Comparison of ENCODE assay signal across 1 cellular context in genomic region chr19:56403764-56404704, GRCh38.
TF ChIP-seq lines count a peak whose summit lies in the region.

TSS of gene ZNF583 (plus strand) at chr19:56404332. CDS start at chr19:56407115, 2,783 bp downstream.

TF ChIP-seq in HepG2, 621 proteins besides CTCF, POLR2A, EP300 and RAD21 (continued from another document):
- TF ChIP-seq SP4 (CRISPR knock-in tag; IDR thresholded peaks at IDR 0.05) (peak; percentile 59; the same call in 1 of the 2 replicates), LCORL (IDR thresholded peaks at IDR 0.05) (peak; percentile 28; the same call in 1 of the 2 replicates), LCORL (CRISPR knock-in tag; IDR thresholded peaks at IDR 0.05) (no peak), ZNF335 (CRISPR knock-in tag; IDR thresholded peaks at IDR 0.05) (peak; percentile 97), FOXK1 (CRISPR knock-in tag; IDR thresholded peaks at IDR 0.05; ENCODE audit: borderline replicate concordance, low read depth) (peak; percentile 24; the same call in 1 of the 2 replicates), GTF3A (CRISPR knock-in tag; conservative IDR thresholded peaks at IDR 0.05) (no peak), ZNF619 (CRISPR knock-in tag; IDR thresholded peaks at IDR 0.05) (no peak), NR2F6 (IDR thresholded peaks at IDR 0.05) (no peak), NR2F6 (CRISPR knock-in tag; IDR thresholded peaks at IDR 0.05) (0 out of 2 replicates have a peak, but pooled peaks have one; percentile 17), IRF9 (CRISPR knock-in tag; IDR thresholded peaks at IDR 0.05; ENCODE audit: borderline replicate concordance) (peak; percentile 82; the same call in 1 of the 2 replicates), HIVEP1 (CRISPR knock-in tag; IDR thresholded peaks at IDR 0.05) (peak; percentile 49; the same call in 1 of the 2 replicates), KDM1A (CRISPR knock-in tag; IDR thresholded peaks at IDR 0.05) (no peak), ZNF446 (CRISPR knock-in tag; IDR thresholded peaks at IDR 0.05) (0 out of 2 replicates have a peak, but pooled peaks have one; percentile 43), ZKSCAN8 (CRISPR knock-in tag; IDR thresholded peaks at IDR 0.05; ENCODE audit: borderline replicate concordance) (0 out of 2 replicates have a peak, but pooled peaks have one; percentile 37), SALL2 (CRISPR knock-in tag; IDR thresholded peaks at IDR 0.05) (0 out of 2 replicates have a peak, but pooled peaks have one; percentile 57), NR2C2 (CRISPR knock-in tag; IDR thresholded peaks at IDR 0.05; ENCODE audit: borderline replicate concordance) (peak; percentile 83), JUN (CRISPR knock-in tag; IDR thresholded peaks at IDR 0.05) (no peak), DNMT3B (CRISPR knock-in tag; conservative IDR thresholded peaks at IDR 0.05) (no peak), ELF1 (CRISPR knock-in tag; IDR thresholded peaks at IDR 0.05) (no peak; the same call in 1 of the 2 replicates), ZNF501 (CRISPR knock-in tag; IDR thresholded peaks at IDR 0.05) (peak; percentile 63), PAX8 (CRISPR knock-in tag; IDR thresholded peaks at IDR 0.05; ENCODE audit: borderline replicate concordance) (peak; percentile 65; the same call in 1 of the 2 replicates), AKAP8 (CRISPR knock-in tag; IDR thresholded peaks at IDR 0.05) (0 out of 2 replicates have a peak, but pooled peaks have one; percentile 67), MXD4 (CRISPR knock-in tag; IDR thresholded peaks at IDR 0.05) (0 out of 2 replicates have a peak, but pooled peaks have one; percentile 20), YY1 (IDR thresholded peaks at IDR 0.05; ENCODE audit: insufficient read depth, insufficient replicate concordance, low read depth, low read length) (peak; percentile 50), ZNF746 (CRISPR knock-in tag; IDR thresholded peaks at IDR 0.05) (peak; percentile 44; the same call in 1 of the 2 replicates), TRIM22 (IDR thresholded peaks at IDR 0.05) (no peak), ZNF572 (CRISPR knock-in tag; IDR thresholded peaks at IDR 0.05) (no peak), NRL (CRISPR knock-in tag; IDR thresholded peaks at IDR 0.05; ENCODE audit: borderline replicate concordance) (peak; percentile 63), ZNF788 (CRISPR knock-in tag; IDR thresholded peaks at IDR 0.05; ENCODE audit: borderline replicate concordance) (no peak), NONO (IDR thresholded peaks at IDR 0.05) (no peak), NONO (CRISPR knock-in tag; conservative IDR thresholded peaks at IDR 0.05) (peak; percentile 79), CHCHD3 (CRISPR knock-in tag; IDR thresholded peaks at IDR 0.05) (no peak), JUNB (CRISPR knock-in tag; IDR thresholded peaks at IDR 0.05; ENCODE audit: borderline replicate concordance) (peak; percentile 64), ZNF563 (CRISPR knock-in tag; IDR thresholded peaks at IDR 0.05) (peak; percentile 89; the same call in 1 of the 2 replicates), RNF2 (conservative IDR thresholded peaks at IDR 0.05; ENCODE audit: low read depth) (no peak)
- TF ChIP-seq, protein P1, sequence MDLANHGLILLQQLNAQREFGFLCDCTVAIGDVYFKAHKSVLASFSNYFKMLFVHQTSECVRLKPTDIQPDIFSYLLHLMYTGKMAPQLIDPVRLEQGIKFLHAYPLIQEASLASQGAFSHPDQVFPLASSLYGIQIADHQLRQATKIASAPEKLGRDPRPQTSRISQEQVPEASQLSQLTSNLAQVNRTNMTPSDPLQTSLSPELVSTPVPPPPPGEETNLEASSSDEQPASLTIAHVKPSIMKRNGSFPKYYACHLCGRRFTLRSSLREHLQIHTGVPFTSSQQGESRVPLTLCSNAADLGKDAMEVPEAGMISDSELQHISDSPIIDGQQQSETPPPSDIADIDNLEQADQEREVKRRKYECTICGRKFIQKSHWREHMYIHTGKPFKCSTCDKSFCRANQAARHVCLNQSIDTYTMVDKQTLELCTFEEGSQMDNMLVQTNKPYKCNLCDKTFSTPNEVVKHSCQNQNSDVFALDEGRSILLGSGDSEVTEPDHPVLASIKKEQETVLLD (CRISPR knock-in tag; IDR thresholded peaks at IDR 0.05; ENCODE audit: low read depth), result 0 out of 2 replicates have a peak, but pooled peaks have one; percentile 27
- TF ChIP-seq, protein P2, sequence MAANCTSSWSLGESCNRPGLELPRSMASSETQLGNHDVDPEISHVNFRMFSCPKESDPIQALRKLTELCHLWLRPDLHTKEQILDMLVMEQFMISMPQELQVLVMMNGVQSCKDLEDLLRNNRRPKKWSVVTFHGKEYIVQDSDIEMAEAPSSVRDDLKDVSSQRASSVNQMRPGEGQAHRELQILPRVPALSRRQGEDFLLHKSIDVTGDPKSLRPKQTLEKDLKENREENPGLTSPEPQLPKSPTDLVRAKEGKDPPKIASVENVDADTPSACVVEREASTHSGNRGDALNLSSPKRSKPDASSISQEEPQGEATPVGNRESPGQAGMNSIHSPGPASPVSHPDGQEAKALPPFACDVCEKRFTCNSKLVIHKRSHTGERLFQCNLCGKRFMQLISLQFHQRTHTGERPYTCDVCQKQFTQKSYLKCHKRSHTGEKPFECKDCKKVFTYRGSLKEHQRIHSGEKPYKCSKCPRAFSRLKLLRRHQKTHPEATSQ (CRISPR knock-in tag; IDR thresholded peaks at IDR 0.05; ENCODE audit: borderline replicate concordance), result no peak
- TF ChIP-seq, protein P3, sequence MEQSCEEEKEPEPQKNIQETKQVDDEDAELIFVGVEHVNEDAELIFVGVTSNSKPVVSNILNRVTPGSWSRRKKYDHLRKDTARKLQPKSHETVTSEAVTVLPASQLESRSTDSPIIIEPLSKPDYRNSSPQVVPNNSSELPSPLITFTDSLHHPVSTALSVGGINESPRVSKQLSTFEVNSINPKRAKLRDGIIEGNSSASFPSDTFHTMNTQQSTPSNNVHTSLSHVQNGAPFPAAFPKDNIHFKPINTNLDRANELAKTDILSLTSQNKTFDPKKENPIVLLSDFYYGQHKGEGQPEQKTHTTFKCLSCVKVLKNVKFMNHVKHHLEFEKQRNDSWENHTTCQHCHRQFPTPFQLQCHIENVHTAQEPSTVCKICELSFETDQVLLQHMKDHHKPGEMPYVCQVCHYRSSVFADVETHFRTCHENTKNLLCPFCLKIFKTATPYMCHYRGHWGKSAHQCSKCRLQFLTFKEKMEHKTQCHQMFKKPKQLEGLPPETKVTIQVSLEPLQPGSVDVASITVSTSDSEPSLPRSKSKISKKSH (CRISPR knock-in tag; IDR thresholded peaks at IDR 0.05; ENCODE audit: borderline replicate concordance), result peak; percentile 73; the same call in 1 of the 2 replicates
- TF ChIP-seq, protein P4, sequence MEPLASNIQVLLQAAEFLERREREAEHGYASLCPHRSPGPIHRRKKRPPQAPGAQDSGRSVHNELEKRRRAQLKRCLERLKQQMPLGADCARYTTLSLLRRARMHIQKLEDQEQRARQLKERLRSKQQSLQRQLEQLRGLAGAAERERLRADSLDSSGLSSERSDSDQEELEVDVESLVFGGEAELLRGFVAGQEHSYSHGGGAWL (CRISPR knock-in tag; IDR thresholded peaks at IDR 0.05), result no peak
- TF ChIP-seq, protein P5, sequence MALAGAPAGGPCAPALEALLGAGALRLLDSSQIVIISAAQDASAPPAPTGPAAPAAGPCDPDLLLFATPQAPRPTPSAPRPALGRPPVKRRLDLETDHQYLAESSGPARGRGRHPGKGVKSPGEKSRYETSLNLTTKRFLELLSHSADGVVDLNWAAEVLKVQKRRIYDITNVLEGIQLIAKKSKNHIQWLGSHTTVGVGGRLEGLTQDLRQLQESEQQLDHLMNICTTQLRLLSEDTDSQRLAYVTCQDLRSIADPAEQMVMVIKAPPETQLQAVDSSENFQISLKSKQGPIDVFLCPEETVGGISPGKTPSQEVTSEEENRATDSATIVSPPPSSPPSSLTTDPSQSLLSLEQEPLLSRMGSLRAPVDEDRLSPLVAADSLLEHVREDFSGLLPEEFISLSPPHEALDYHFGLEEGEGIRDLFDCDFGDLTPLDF (CRISPR knock-in tag; IDR thresholded peaks at IDR 0.05), result peak; percentile 47
